ENCODE assay signal across 13 cellular contexts in genomic region chr5:126461838-126462237, GRCh38. TPM values are rescaled to one million over a fixed set of nuclear protein-coding genes. Genes with fewer than 3 reads are reported as not detected.
A peak's percentile ranks its signal among the peaks of the same experiment; 100 is the strongest.
DNase-seq lines count a peak whose midpoint lies in the region; ATAC-seq and TF ChIP-seq lines count a peak whose summit lies in the region.
"Had no signal": no experiment of that assay in that cellular context is flagged by ENCODE, and none has a peak within 500 bp of the region (broad histone marks: within the 10 kb centered on the region; RNA-seq: fewer than 3 reads in every experiment).

No MANE protein-coding gene starts in this region.

- H3K9me3 ChIP-seq in ascending aorta (no peaks in the 10 kb centered on the region), testis (no peaks in the 10 kb centered on the region)
- H3K9me3 ChIP-seq: upper lobe of right lung had no signal

- TF ChIP-seq CTCF in ascending aorta (IDR thresholded peaks at IDR 0.05) (no peak), testis (IDR thresholded peaks at IDR 0.05) (no peak)

- 24 to 42% methylated on average over 1 of the region's 1 CpG for WGBS in testis, 2 donors

- DNase-seq in ascending aorta (ENCODE audit: low spot score in 2 of 2) (no peak), testis (no peak), AML-193 (lab: John Stamatoyannopoulos, UW) (no peak), hypothalamus (lab: John Stamatoyannopoulos, UW) (no peak), activated gamma-delta T cell treated with Interleukin-2 at 50 U/mL for 16 hours (no peak)
- DNase-seq: immature natural killer cell, NCI-H1105, upper lobe of right lung had no signal

- ATAC-seq in GM19328 (IDR thresholded peaks at IDR 0.05; ENCODE audit: unreplicated experiment) (peak; percentile 2), HG02870 (IDR thresholded peaks at IDR 0.05; ENCODE audit: unreplicated experiment) (peak; percentile 7), HG03139 (IDR thresholded peaks at IDR 0.05; ENCODE audit: unreplicated experiment) (no peak)
- ATAC-seq: esophagus mucosa, upper lobe of right lung had no signal

- no peak for TF ChIP-seq POLR2A in testis (IDR thresholded peaks at IDR 0.05)

- H3K27ac ChIP-seq in ascending aorta (peak overlapping the region; percentile 43 to 48), testis (peak overlapping the region; percentile 71 to 77)
- H3K27ac ChIP-seq: HL-60, upper lobe of right lung had no signal

- H3K4me1 ChIP-seq in ascending aorta, result peaks cover 0 to 19% of the 10 kb centered on the region in 2 donors
- peaks cover 17% of the 10 kb centered on the region for H3K4me1 ChIP-seq in testis
- H3K4me1 ChIP-seq: upper lobe of right lung had no signal

- H3K4me3 ChIP-seq in ascending aorta (no peak overlapping the region), testis (no peak overlapping the region)
- H3K4me3 ChIP-seq: upper lobe of right lung had no signal

- H3K27me3 ChIP-seq in ascending aorta (no peaks in the 10 kb centered on the region), testis (no peaks in the 10 kb centered on the region)
- H3K27me3 ChIP-seq: upper lobe of right lung had no signal

- H3K36me3 ChIP-seq in ascending aorta (peaks cover 10 to 28% of the 10 kb centered on the region in 2 donors), testis (ENCODE audit: low read depth, missing control alignments) (no peaks in the 10 kb centered on the region)

- intact Hi-C loops in ascending aorta (cut with DNase I), result no loop called here
- intact Hi-C loops in testis (cut with DNase I; ENCODE audit: low total_unique reads), result no loop called here

RNA-seq across cellular contexts. Expression of gene GRAMD2B, which starts 38.6 kb away (rescaled TPM):
- 55.6 TPM for total RNA-seq in ascending aorta
- 10 to 100 TPM; 23.5 to 35.0 TPM for total RNA-seq in testis
- 10.8 TPM for polyA plus RNA-seq in testis (ENCODE audit: insufficient read depth, low read depth, low replicate concordance)
